In the genomic region with DNA sequence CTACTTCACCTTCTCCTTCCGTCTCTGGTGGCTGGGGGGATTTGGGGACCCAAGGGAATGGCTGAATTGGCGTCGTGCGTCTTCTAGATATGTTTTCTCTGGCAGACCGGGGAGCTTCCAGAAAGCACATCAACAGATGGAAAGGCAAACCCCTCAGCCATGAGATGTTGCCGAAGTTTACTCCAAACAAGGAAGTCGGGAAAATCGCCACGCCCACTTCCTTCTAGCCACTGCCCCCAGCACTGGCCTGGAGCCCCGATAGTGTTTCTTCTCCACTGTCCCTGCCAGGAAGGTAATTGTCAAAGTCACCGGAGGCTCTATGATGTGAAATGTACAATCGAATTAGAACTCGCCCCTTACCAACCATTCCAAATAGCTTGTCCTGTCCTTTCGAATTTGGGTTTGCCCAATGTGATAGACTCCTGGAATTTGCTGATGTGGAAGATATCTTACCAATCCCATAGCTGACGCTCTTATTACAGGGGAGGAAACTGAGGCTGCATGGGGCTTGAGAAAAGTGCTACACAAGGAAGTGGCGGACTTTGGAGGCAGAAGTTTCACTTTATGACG, we compare ENCODE assay signal across 9 cellular contexts.
DNase-seq lines count a peak whose midpoint lies in the region; ATAC-seq and TF ChIP-seq lines count a peak whose summit lies in the region.
"Had no signal": no experiment of that assay in that cellular context is flagged by ENCODE, and none has a peak within 500 bp of the region (broad histone marks: within the 10 kb centered on the region; RNA-seq: fewer than 3 reads in every experiment).

No MANE protein-coding gene starts in this region.

- DNase-seq in DMS53 (lab: John Stamatoyannopoulos, UW) (peak; percentile 70), SK-MEL-5 (ENCODE audit: low read depth, low spot score) (peak; percentile 40), Right ventricle myocardium superior (peak; percentile 85), ovary (peak in 1 of 5 donors; percentile 25), SHP77 (lab: John Stamatoyannopoulos, UW) (no peak), ACHN (no peak)
- DNase-seq: activated B cell treated with CpG ODN at 0.5 μM for 24 hours had no signal

- TF ChIP-seq POLR2A in ovary (IDR thresholded peaks at IDR 0.05), result no peak

- 24% methylated on average over 17 of the region's 17 CpGs for WGBS in ovary, 3 donors

- no peaks in the 10 kb centered on the region for H3K9me3 ChIP-seq in ovary

- in situ Hi-C loops in SK-MEL-5 (cut with HindIII; ENCODE audit: low pct_unique_long_range_greater_than_20kb, low sequenced_read_pairs), result no loop called here
- in situ Hi-C loops in ACHN (cut with HindIII; ENCODE audit: low pct_ligation_motif_present, low pct_unique_long_range_greater_than_20kb, low sequenced_read_pairs), result no loop called here

- ATAC-seq in Right ventricle myocardium superior (ENCODE audit: poor library complexity) (peak; percentile 82), GM19035 (IDR thresholded peaks at IDR 0.05; ENCODE audit: unreplicated experiment) (no peak), HG02973 (IDR thresholded peaks at IDR 0.05; ENCODE audit: unreplicated experiment) (no peak)

- peaks cover 1% of the 10 kb centered on the region for H3K4me1 ChIP-seq in ovary (ENCODE audit: insufficient read depth)

- peak overlapping the region; percentile 28 for H3K4me3 ChIP-seq in ovary

- H3K27me3 ChIP-seq in ovary, result no peaks in the 10 kb centered on the region

- no peak for TF ChIP-seq EP300 in ovary (IDR thresholded peaks at IDR 0.05)

- no peaks in the 10 kb centered on the region for H3K36me3 ChIP-seq in ovary

- intact Hi-C loops in Right ventricle myocardium superior (cut with DNase I) (no loop called here), ovary (cut with DNase I) (no loop called here)

- no peak overlapping the region for H3K27ac ChIP-seq in ovary

- TF ChIP-seq CTCF in ovary (IDR thresholded peaks at IDR 0.05), result no peak

Comparison
In these comparisons a context has a peak if more than half of its experiments do, and no peak if none do; other contexts are left out.
1. DNase-seq: peak in DMS53 (single experiment), SK-MEL-5 (single experiment) and Right ventricle myocardium superior (single experiment); none in SHP77 (0 of 2) and ACHN (single experiment).